ENCODE assay signal across 22 cellular contexts in genomic region chr4:74997942-74998341, GRCh38.
"Had no signal": no experiment of that assay in that cellular context is flagged by ENCODE, and none has a peak within 500 bp of the region (broad histone marks: within the 10 kb centered on the region; RNA-seq: fewer than 3 reads in every experiment).

No MANE protein-coding gene starts in this region.

- H3K27ac Mint-ChIP-seq: activated CD8-positive, alpha-beta T cell treated with anti-CD3 and anti-CD28 coated beads, Interleukin-2, amount 10 ng/mL, durations not matched to agents 7 days and 5 days; activated naive CD4-positive, alpha-beta T cell treated with anti-CD3 and anti-CD28 coated beads, Interleukin-2, amount 50 U/mL, for 24 hours; T-helper 1 cell treated with Interleukin-12 subunit alpha and Interleukin-12 subunit beta and Interleukin-4 antibody, amounts not matched to agents 30 μg/mL and 1 μg/mL, for 36 hours had no signal

- H3K4me1 Mint-ChIP-seq: activated naive CD4-positive, alpha-beta T cell treated with anti-CD3 and anti-CD28 coated beads, Interleukin-2, amount 50 U/mL, for 24 hours had no signal

- DNase-seq: activated CD4-positive, alpha-beta T cell treated with anti-CD3 and anti-CD28 coated beads for 4 hours; activated CD4-positive, alpha-beta T cell treated with anti-CD3 and anti-CD28 coated beads, Interleukin-2, amount 50 U/mL, for 4 hours; activated CD8-positive, alpha-beta memory T cell treated with anti-CD3 and anti-CD28 coated beads, Interleukin-2, amount 50 U/mL, for 48 hours; activated CD8-positive, alpha-beta T cell treated with anti-CD3 and anti-CD28 coated beads, Interleukin-2, amount 10 ng/mL, durations not matched to agents 7 days and 5 days; activated T-cell treated with anti-CD3 and anti-CD28 coated beads, Interleukin-2, amount 50 U/mL, for 1 hour; aorta; central memory CD4-positive, alpha-beta T cell; KG1; NCI-H1048; NCI-H146; NCI-H2029; NCI-H2107; NCI-H2171 treated with DMSO at 0.1 percent for 48 hours; NCI-H226; NCI-H510A treated with DMSO at 0.1 percent for 48 hours; NCI-H774; NK-92 treated with Interleukin-12 subunit alpha and Interleukin-12 subunit beta, amount 100 ng/mL, for 24 hours; OCI-M1; Peyer's patch; SHP77 had no signal

- H3K27me3 Mint-ChIP-seq: activated naive CD4-positive, alpha-beta T cell treated with anti-CD3 and anti-CD28 coated beads, Interleukin-2, amount 50 U/mL, for 24 hours had no signal

- H3K9me3 Mint-ChIP-seq: T-helper 1 cell treated with Interleukin-12 subunit alpha and Interleukin-12 subunit beta and Interleukin-4 antibody, amounts not matched to agents 30 μg/mL and 1 μg/mL, for 36 hours had no signal

- H3K36me3 Mint-ChIP-seq: activated naive CD4-positive, alpha-beta T cell treated with anti-CD3 and anti-CD28 coated beads, Interleukin-2, amount 50 U/mL, for 24 hours had no signal

- H3K4me3 Mint-ChIP-seq: activated CD8-positive, alpha-beta T cell treated with anti-CD3 and anti-CD28 coated beads, Interleukin-2, amount 10 ng/mL, durations not matched to agents 7 days and 5 days; activated naive CD4-positive, alpha-beta T cell treated with anti-CD3 and anti-CD28 coated beads, Interleukin-2, amount 50 U/mL, for 24 hours; T-helper 1 cell treated with Interleukin-12 subunit alpha and Interleukin-12 subunit beta and Interleukin-4 antibody, amounts not matched to agents 30 μg/mL and 1 μg/mL, for 36 hours had no signal
